ENCODE assay signal across 1 cellular context in genomic region chr19:17751912-17752273, GRCh38.
TF ChIP-seq lines count a peak whose summit lies in the region.

No MANE protein-coding gene starts in this region.

TF ChIP-seq in HepG2, 621 proteins besides CTCF, POLR2A, EP300 and RAD21:
- no peak for TF ChIP-seq ZNF33A (CRISPR knock-in tag; IDR thresholded peaks at IDR 0.05; ENCODE audit: borderline replicate concordance)
- no peak for TF ChIP-seq CC2D1A (CRISPR knock-in tag; IDR thresholded peaks at IDR 0.05)
- no peak for TF ChIP-seq GPN1 (CRISPR knock-in tag; IDR thresholded peaks at IDR 0.05; ENCODE audit: borderline replicate concordance)
- no peak for TF ChIP-seq RXRA (CRISPR knock-in tag; IDR thresholded peaks at IDR 0.05)
- TF ChIP-seq ZHX2 (IDR thresholded peaks at IDR 0.05; ENCODE audit: low read depth) = no peak
- no peak for TF ChIP-seq ZHX2 (CRISPR knock-in tag; IDR thresholded peaks at IDR 0.05; ENCODE audit: borderline replicate concordance)
- TF ChIP-seq NFE2L2 (IDR thresholded peaks at IDR 0.05; ENCODE audit: low read length) = no peak
- no peak for TF ChIP-seq ZNF136 (CRISPR knock-in tag; IDR thresholded peaks at IDR 0.05; ENCODE audit: low read depth)
